1 cellular context compared by ENCODE assay signal in genomic region chr12:119819322-119819721, GRCh38.
TF ChIP-seq lines count a peak whose summit lies in the region.

No MANE protein-coding gene starts in this region.

TF ChIP-seq in HEK293, 187 proteins besides CTCF, POLR2A, EP300 and RAD21 (continued from another document):
- no peak for TF ChIP-seq ZBTB49 (tag by site-specific recombination; IDR thresholded peaks at IDR 0.05; ENCODE audit: low read depth)
- no peak for TF ChIP-seq SETDB1 (IDR thresholded peaks at IDR 0.05; ENCODE audit: insufficient read length, low read length)
- no peak for TF ChIP-seq ZNF335 (tag by site-specific recombination; conservative IDR thresholded peaks at IDR 0.05)
- TF ChIP-seq TCF7L2 (IDR thresholded peaks at IDR 0.05; ENCODE audit: borderline replicate concordance, low read depth, low read length), result no peak
- TF ChIP-seq ZIC2 (tag by site-specific recombination; IDR thresholded peaks at IDR 0.05), result peak; percentile 70
- no peak for TF ChIP-seq ZNF416 (tag by site-specific recombination; IDR thresholded peaks at IDR 0.05)
- no peak for TF ChIP-seq ZNF23 (tag by site-specific recombination; IDR thresholded peaks at IDR 0.05; ENCODE audit: borderline replicate concordance)
- TF ChIP-seq ZNF16 (tag by site-specific recombination; IDR thresholded peaks at IDR 0.05; ENCODE audit: low read depth), result no peak
- TF ChIP-seq GLI2 (tag by site-specific recombination; IDR thresholded peaks at IDR 0.05; ENCODE audit: borderline replicate concordance, low read depth), result 0 out of 2 replicates have a peak, but pooled peaks have one; percentile 22
- TF ChIP-seq PRDM6 (tag by site-specific recombination; IDR thresholded peaks at IDR 0.05), result peak; percentile 84
- no peak for TF ChIP-seq ZFP3 (tag by site-specific recombination; IDR thresholded peaks at IDR 0.05; ENCODE audit: low read depth)
